In the genomic region with DNA sequence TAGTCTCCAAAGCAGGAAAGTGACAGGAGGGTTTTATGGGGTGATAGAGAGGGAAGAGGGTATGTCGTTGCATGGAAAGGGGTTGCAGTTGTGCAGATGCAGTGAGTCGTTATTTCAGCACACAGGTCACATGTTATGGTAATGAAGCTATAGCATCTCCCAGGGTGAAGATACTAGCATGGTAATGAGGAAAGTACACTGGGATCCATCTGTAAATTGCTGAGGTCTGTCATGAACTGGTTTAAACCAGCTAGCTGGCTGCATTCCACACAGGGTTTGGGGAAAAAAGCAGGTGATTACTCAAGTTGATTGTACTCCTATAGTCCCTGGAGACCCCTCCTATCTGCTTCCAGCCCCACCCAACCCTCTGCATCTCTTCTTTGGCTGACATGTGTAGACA, we compare ENCODE assay signal across 1 cellular context.
TF ChIP-seq lines count a peak whose summit lies in the region.

No MANE protein-coding gene starts in this region.

TF ChIP-seq in GM23338, 12 proteins besides CTCF, POLR2A, EP300 and RAD21:
- TF ChIP-seq STAT1 (IDR thresholded peaks at IDR 0.05; ENCODE audit: unreplicated experiment) (no peak), JUNB (IDR thresholded peaks at IDR 0.05; ENCODE audit: unreplicated experiment) (no peak), POLR2AphosphoS5 (IDR thresholded peaks at IDR 0.05; ENCODE audit: low read depth) (no peak; the same call in 1 of the 2 replicates), ZNF462 (CRISPR knock-in tag; IDR thresholded peaks at IDR 0.05) (no peak), ZNF114 (CRISPR knock-in tag; IDR thresholded peaks at IDR 0.05) (no peak), EZH2phosphoT487 (IDR thresholded peaks at IDR 0.05; ENCODE audit: unreplicated experiment) (no peak), NANOG (IDR thresholded peaks at IDR 0.05; ENCODE audit: borderline replicate concordance) (no peak), ZNF331 (CRISPR knock-in tag; IDR thresholded peaks at IDR 0.05; ENCODE audit: low read depth) (no peak), CREB1 (CRISPR knock-in tag; IDR thresholded peaks at IDR 0.05; ENCODE audit: low read depth) (no peak), EZH2 (IDR thresholded peaks at IDR 0.05; ENCODE audit: low read depth, unreplicated experiment) (no peak)
- TF ChIP-seq, protein P1, sequence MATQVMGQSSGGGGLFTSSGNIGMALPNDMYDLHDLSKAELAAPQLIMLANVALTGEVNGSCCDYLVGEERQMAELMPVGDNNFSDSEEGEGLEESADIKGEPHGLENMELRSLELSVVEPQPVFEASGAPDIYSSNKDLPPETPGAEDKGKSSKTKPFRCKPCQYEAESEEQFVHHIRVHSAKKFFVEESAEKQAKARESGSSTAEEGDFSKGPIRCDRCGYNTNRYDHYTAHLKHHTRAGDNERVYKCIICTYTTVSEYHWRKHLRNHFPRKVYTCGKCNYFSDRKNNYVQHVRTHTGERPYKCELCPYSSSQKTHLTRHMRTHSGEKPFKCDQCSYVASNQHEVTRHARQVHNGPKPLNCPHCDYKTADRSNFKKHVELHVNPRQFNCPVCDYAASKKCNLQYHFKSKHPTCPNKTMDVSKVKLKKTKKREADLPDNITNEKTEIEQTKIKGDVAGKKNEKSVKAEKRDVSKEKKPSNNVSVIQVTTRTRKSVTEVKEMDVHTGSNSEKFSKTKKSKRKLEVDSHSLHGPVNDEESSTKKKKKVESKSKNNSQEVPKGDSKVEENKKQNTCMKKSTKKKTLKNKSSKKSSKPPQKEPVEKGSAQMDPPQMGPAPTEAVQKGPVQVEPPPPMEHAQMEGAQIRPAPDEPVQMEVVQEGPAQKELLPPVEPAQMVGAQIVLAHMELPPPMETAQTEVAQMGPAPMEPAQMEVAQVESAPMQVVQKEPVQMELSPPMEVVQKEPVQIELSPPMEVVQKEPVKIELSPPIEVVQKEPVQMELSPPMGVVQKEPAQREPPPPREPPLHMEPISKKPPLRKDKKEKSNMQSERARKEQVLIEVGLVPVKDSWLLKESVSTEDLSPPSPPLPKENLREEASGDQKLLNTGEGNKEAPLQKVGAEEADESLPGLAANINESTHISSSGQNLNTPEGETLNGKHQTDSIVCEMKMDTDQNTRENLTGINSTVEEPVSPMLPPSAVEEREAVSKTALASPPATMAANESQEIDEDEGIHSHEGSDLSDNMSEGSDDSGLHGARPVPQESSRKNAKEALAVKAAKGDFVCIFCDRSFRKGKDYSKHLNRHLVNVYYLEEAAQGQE (IDR thresholded peaks at IDR 0.05; ENCODE audit: unreplicated experiment) = no peak
- TF ChIP-seq, protein P2, sequence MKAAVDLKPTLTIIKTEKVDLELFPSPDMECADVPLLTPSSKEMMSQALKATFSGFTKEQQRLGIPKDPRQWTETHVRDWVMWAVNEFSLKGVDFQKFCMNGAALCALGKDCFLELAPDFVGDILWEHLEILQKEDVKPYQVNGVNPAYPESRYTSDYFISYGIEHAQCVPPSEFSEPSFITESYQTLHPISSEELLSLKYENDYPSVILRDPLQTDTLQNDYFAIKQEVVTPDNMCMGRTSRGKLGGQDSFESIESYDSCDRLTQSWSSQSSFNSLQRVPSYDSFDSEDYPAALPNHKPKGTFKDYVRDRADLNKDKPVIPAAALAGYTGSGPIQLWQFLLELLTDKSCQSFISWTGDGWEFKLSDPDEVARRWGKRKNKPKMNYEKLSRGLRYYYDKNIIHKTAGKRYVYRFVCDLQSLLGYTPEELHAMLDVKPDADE (IDR thresholded peaks at IDR 0.05) = no peak
